ENCODE assay signal across 8 cellular contexts in the genomic region with DNA sequence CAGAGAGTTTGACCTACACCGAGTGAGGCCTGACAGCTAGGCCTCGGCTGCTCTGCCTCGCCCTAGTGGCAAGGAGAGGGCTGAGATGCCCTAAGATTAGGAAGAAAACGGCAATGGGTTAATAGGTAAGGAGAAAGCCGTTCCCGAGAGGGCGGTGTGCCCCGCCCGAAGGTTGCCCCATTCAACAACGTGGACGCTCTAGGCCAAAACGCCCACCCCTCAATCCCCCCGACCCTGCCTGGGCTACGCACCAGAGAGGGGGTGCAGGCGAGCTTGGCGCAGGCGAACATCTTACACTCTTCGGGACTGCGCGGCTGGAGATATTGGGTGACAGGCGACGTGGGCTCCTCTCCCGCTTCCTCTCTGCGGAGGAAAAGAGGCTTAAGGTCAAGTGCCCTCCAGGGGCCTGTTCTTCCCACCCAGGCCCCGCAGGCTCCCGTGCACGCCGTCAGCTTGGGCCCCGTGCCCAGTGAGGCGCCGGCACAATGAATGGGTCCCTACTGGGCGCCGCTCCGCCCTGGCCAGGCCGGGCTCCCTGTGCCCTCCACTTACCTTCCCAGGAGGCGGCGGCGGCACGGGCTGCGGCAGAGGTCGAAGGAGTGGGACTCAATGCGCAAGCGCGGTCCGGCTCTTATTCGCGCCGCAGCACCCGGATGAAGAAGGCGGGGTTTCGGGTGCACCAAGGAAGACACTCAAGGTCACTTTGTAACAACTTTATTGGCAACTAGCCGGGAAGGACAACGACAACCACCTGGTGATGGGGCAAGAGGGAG. TPM values are rescaled to one million over a fixed set of nuclear protein-coding genes. Genes with fewer than 3 reads are reported as not detected.
A peak's percentile ranks its signal among the peaks of the same experiment; 100 is the strongest.
DNase-seq lines count a peak whose midpoint lies in the region; ATAC-seq and TF ChIP-seq lines count a peak whose summit lies in the region.

A gene (minus strand): TSS at position 607 of the 773 bp plus-strand sequence. CDS start 317 bp downstream, at position 290.

- H3K9me3 ChIP-seq in Loucy (ENCODE audit: insufficient read depth, low read depth, low read length), result no peaks in the 10 kb centered on the region

- H2AFZ ChIP-seq in Loucy (ENCODE audit: low read length), result peak within 1 kb of the TSS; percentile 99

- peaks cover 52% of the 10 kb centered on the region for H4K20me1 ChIP-seq in Loucy (ENCODE audit: insufficient read depth, low read length, poor library complexity, severe bottlenecking)

- peak within 1 kb of the TSS; percentile 94 for H3K4me3 Mint-ChIP-seq in nephron progenitor cell
- H3K4me3 Mint-ChIP-seq in stimulated activated naive CD8-positive, alpha-beta T cell treated with anti-CD3 and anti-CD28 coated beads, Interleukin-15, amount 100 ng/mL, for 72 hours, result peak within 1 kb of the TSS; percentile 89 to 95

- peaks cover 19% of the 10 kb centered on the region for H3K4me1 Mint-ChIP-seq in nephron progenitor cell
- H3K4me1 Mint-ChIP-seq in stimulated activated naive CD8-positive, alpha-beta T cell treated with anti-CD3 and anti-CD28 coated beads, Interleukin-15, amount 100 ng/mL, for 72 hours, result peaks cover 35% of the 10 kb centered on the region

- peaks cover 40% of the 10 kb centered on the region for H3K36me3 Mint-ChIP-seq in nephron progenitor cell (ENCODE audit: low read depth)

- H3K79me2 ChIP-seq in Loucy (ENCODE audit: insufficient read depth, low read length), result peaks cover 58% of the 10 kb centered on the region

- ATAC-seq in stimulated activated naive CD8-positive, alpha-beta T cell treated with anti-CD3 and anti-CD28 coated beads, Interleukin-15, amount 100 ng/mL, for 72 hours, result peak; percentile 95

- H3K4me2 ChIP-seq in Loucy (ENCODE audit: low read depth, low read length, poor library complexity, severe bottlenecking), result peak within 1 kb of the TSS; percentile 90

- peaks cover 47% of the 10 kb centered on the region for H3K4me1 ChIP-seq in Loucy (ENCODE audit: insufficient read depth, low read length, poor library complexity, severe bottlenecking)

- H3K27me3 ChIP-seq in Loucy (ENCODE audit: insufficient read depth, low read length, poor library complexity, severe bottlenecking), result no peaks in the 10 kb centered on the region

- peaks cover 7% of the 10 kb centered on the region for H3K27me3 Mint-ChIP-seq in nephron progenitor cell (ENCODE audit: low read depth, poor library complexity)
- no peaks in the 10 kb centered on the region for H3K27me3 Mint-ChIP-seq in stimulated activated naive CD8-positive, alpha-beta T cell treated with anti-CD3 and anti-CD28 coated beads, Interleukin-15, amount 100 ng/mL, for 72 hours

- H3K9me2 ChIP-seq in Loucy (replicated peaks; ENCODE audit: low read depth, low read length), result no peaks in the 10 kb centered on the region

- peak within 1 kb of the TSS; percentile 98 for H3K9ac ChIP-seq in Loucy (ENCODE audit: low read depth, low read length, poor library complexity, severe bottlenecking)

- H3K27ac Mint-ChIP-seq in nephron progenitor cell, result peak within 1 kb of the TSS; percentile 96
- peak within 1 kb of the TSS; percentile 98 to 99 for H3K27ac Mint-ChIP-seq in stimulated activated naive CD8-positive, alpha-beta T cell treated with anti-CD3 and anti-CD28 coated beads, Interleukin-15, amount 100 ng/mL, for 72 hours

- peaks cover 8% of the 10 kb centered on the region for H3K9me3 Mint-ChIP-seq in nephron progenitor cell
- H3K9me3 Mint-ChIP-seq in stimulated activated naive CD8-positive, alpha-beta T cell treated with anti-CD3 and anti-CD28 coated beads, Interleukin-15, amount 100 ng/mL, for 72 hours, result peaks cover 0 to 6% of the 10 kb centered on the region in 2 donors

- H3F3A ChIP-seq in Loucy (ENCODE audit: low read depth), result no peaks in the 10 kb centered on the region

- DNase-seq in ELR (ENCODE audit: low read depth) (peak; percentile 96), H4 (ENCODE audit: low spot score) (peak; percentile 88), SHP77 (lab: John Stamatoyannopoulos, UW) (peak; percentile 82 to 86), fibroblast of the aortic adventitia (ENCODE audit: low read depth) (peak; percentile 93), nephron progenitor cell (peak; percentile 89)
- DNase-seq in activated effector memory CD4-positive, alpha-beta T cell treated with Interleukin-2 at 50 U/mL for 16 hours, result peak; percentile 86
- DNase-seq in stimulated activated naive CD8-positive, alpha-beta T cell treated with anti-CD3 and anti-CD28 coated beads, Interleukin-15, amount 100 ng/mL, for 72 hours, result peak; percentile 90 to 95

- peaks cover 34% of the 10 kb centered on the region; the same call in 1 of the 2 replicates for H3K36me3 ChIP-seq in Loucy (ENCODE audit: insufficient read depth, low read length)

- H3K4me3 ChIP-seq in Loucy (ENCODE audit: low read length, poor library complexity, severe bottlenecking), result peak within 1 kb of the TSS; percentile 98
- H3K4me3 ChIP-seq in fibroblast of the aortic adventitia (ENCODE audit: low read depth, low read length), result peak within 1 kb of the TSS; percentile 90

- peak; percentile 33; the same call in 1 of the 2 replicates for TF ChIP-seq CTCF in Loucy (conservative IDR thresholded peaks at IDR 0.05; ENCODE audit: low read length)
- TF ChIP-seq CTCF in fibroblast of the aortic adventitia (IDR thresholded peaks at IDR 0.05; ENCODE audit: insufficient read depth, low read length), result peak; percentile 40
- TF ChIP-seq CTCF in nephron progenitor cell (IDR thresholded peaks at IDR 0.05), result no peak

RNA-seq across cellular contexts. Expression of the gene that starts here (rescaled TPM):
- total RNA-seq in H4 (2014; rRNA removed; shearing (Covaris generic)), result 230 and 264 TPM in 2 replicates
- 61.2 and 168 TPM in 2 replicates for total RNA-seq in fibroblast of the aortic adventitia (ENCODE audit: low replicate concordance)

Comparison
In these comparisons a context has a peak if more than half of its experiments do, and no peak if none do; other contexts are left out.
1. Peak in every context shown above with its lines: DNase-seq, ATAC-seq and H3K4me3 ChIP-seq.